Comparison of ENCODE assay signal across 14 cellular contexts in genomic region chr4:83589283-83589682, GRCh38.
"Had no signal": no experiment of that assay in that cellular context is flagged by ENCODE, and none has a peak within 500 bp of the region (broad histone marks: within the 10 kb centered on the region; RNA-seq: fewer than 3 reads in every experiment).

No MANE protein-coding gene starts in this region.

- DNase-seq: activated CD4-positive, alpha-beta memory T cell treated with anti-CD3 and anti-CD28 coated beads for 36 hours; activated CD4-positive, alpha-beta T cell treated with anti-CD3 and anti-CD28 coated beads for 1 hour; activated effector memory CD4-positive, alpha-beta T cell treated with anti-CD3 and anti-CD28 coated beads, Interleukin-2, amount 50 U/mL, for 16 hours; activated T-cell treated with anti-CD3 and anti-CD28 coated beads, Interleukin-2, amount 50 U/mL, for 4 hours; amniotic stem cell; body of pancreas; effector memory CD8-positive, alpha-beta T cell; glutamatergic neuron; left cardiac atrium; naive thymus-derived CD8-positive, alpha-beta T cell; nucleus accumbens; stimulated activated CD4-positive, alpha-beta T cell treated with anti-CD3 and anti-CD28 coated beads, Interleukin-2, amount 100 ng/mL, for 24 hours; stimulated activated naive B cell treated with anti-CD40 and anti-IgM and Interleukin-4, amounts not matched to agents 10 μg/mL and 1 μg/mL and 100 μg/mL, for 72 hours; T-helper 17 cell had no signal

- H3K27me3 ChIP-seq: body of pancreas had no signal

- H3K4me3 ChIP-seq: body of pancreas had no signal

- H3K27ac ChIP-seq: body of pancreas had no signal

- H3K4me1 ChIP-seq: body of pancreas had no signal

- H3K9me3 ChIP-seq: body of pancreas had no signal
